In genomic region chr19:48469056-48469881, GRCh38 we compare ENCODE assay signal across 8 cellular contexts. TPM values are rescaled to one million over a fixed set of nuclear protein-coding genes. Genes with fewer than 3 reads are reported as not detected.
DNase-seq lines count a peak whose midpoint lies in the region; ATAC-seq and TF ChIP-seq lines count a peak whose summit lies in the region.

Gene CYTH2 (plus strand): TSS chr19:48469369. CDS start chr19:48469508, 139 bp downstream.

- H3K27me3 ChIP-seq in parathyroid adenoma (ENCODE audit: control insufficient read depth, insufficient read depth, low read length) (no peaks in the 10 kb centered on the region), tibial nerve (no peaks in the 10 kb centered on the region)

- H2AFZ ChIP-seq in parathyroid adenoma: peak within 1 kb of the TSS; percentile 91

- TF ChIP-seq CTCF in GM12865 (IDR thresholded peaks at IDR 0.05; ENCODE audit: insufficient read depth, low read depth, low read length, missing control alignments) (no peak), parathyroid adenoma (IDR thresholded peaks at IDR 0.05) (no peak), tibial nerve (IDR thresholded peaks at IDR 0.05) (peak in 2 of 5 experiments; percentile 28 to 47)

- H3K9me3 ChIP-seq in parathyroid adenoma (ENCODE audit: control insufficient read depth, low read length) (no peaks in the 10 kb centered on the region), tibial nerve (no peaks in the 10 kb centered on the region)

- H3K4me2 ChIP-seq in parathyroid adenoma (ENCODE audit: low read length): peak within 1 kb of the TSS; percentile 96

- peak within 1 kb of the TSS; percentile 85 for H3K4me3 ChIP-seq in GM12865 (ENCODE audit: low read depth, low read length)
- H3K4me3 ChIP-seq in parathyroid adenoma (ENCODE audit: low read depth, low read length): peak within 1 kb of the TSS; percentile 98
- H3K4me3 ChIP-seq in tibial nerve: peak within 1 kb of the TSS; percentile 94 to 99 (median 98)

- H3K79me2 ChIP-seq in parathyroid adenoma: peaks cover 7% of the 10 kb centered on the region

- TF ChIP-seq EP300 in tibial nerve (IDR thresholded peaks at IDR 0.05): peak; percentile 31 to 93

- H3K27ac ChIP-seq in parathyroid adenoma (peak within 1 kb of the TSS; percentile 97), tibial nerve (peak within 1 kb of the TSS; percentile 93 to 100 (median 98))

- DNase-seq in GM12865 (ENCODE audit: low read depth): peak; percentile 100
- peak; percentile 81 to 100 (median 100) for DNase-seq in NCI-H1417 (lab: John Stamatoyannopoulos, UW)
- DNase-seq in SW 1271 (lab: John Stamatoyannopoulos, UW): peak; percentile 94 to 98
- DNase-seq in activated naive CD8-positive, alpha-beta T cell treated with anti-CD3 and anti-CD28 coated beads, Interleukin-2, amount 50 U/mL, for 16 hours (ENCODE audit: low read depth, low spot score): peak; percentile 98
- peak; percentile 100 for DNase-seq in Right ventricle myocardium inferior (ENCODE audit: missing footprints)
- peak; percentile 99 for DNase-seq in tibial nerve (ENCODE audit: low spot score in 2 of 2)

- H3K36me3 ChIP-seq in parathyroid adenoma (ENCODE audit: control insufficient read depth, insufficient read depth, low read length) (no peaks in the 10 kb centered on the region), tibial nerve (peaks cover 2 to 41% (median 32%) of the 10 kb centered on the region in 3 donors)

- intact Hi-C loops in Right ventricle myocardium inferior (cut with DNase I): no loop called here

- TF ChIP-seq POLR2A in tibial nerve (IDR thresholded peaks at IDR 0.05): peak; percentile 78 to 92

- H3K9ac ChIP-seq in parathyroid adenoma: peak within 1 kb of the TSS; percentile 97

- ATAC-seq in HG02763 (IDR thresholded peaks at IDR 0.05; ENCODE audit: unreplicated experiment): peak; percentile 91
- ATAC-seq in Right ventricle myocardium inferior: peak; percentile 96

- peaks cover 8% of the 10 kb centered on the region for H3K4me1 ChIP-seq in parathyroid adenoma
- peaks cover 0 to 35% (median 9%) of the 10 kb centered on the region in 4 donors for H3K4me1 ChIP-seq in tibial nerve

- 0% methylated on average over 58 to 84 of the region's 87 CpGs for WGBS in tibial nerve, 2 donors

RNA-seq across cellular contexts. Expression of gene CYTH2, which starts in this region (rescaled TPM):
- 30.7 TPM for total RNA-seq in Right ventricle myocardium inferior
- total RNA-seq in tibial nerve: 100 to 1,000 TPM in 1 of 4 donors, 10 to 100 TPM in 3; 56.7 to 114 (median 65.1) TPM

Comparison
In these comparisons a context has a peak if more than half of its experiments do, and no peak if none do; other contexts are left out.
1. Peak in every context shown above with its lines: DNase-seq, ATAC-seq, H3K4me3 ChIP-seq and H3K27ac ChIP-seq.